Comparison of ENCODE assay signal across 25 cellular contexts in the genomic region with DNA sequence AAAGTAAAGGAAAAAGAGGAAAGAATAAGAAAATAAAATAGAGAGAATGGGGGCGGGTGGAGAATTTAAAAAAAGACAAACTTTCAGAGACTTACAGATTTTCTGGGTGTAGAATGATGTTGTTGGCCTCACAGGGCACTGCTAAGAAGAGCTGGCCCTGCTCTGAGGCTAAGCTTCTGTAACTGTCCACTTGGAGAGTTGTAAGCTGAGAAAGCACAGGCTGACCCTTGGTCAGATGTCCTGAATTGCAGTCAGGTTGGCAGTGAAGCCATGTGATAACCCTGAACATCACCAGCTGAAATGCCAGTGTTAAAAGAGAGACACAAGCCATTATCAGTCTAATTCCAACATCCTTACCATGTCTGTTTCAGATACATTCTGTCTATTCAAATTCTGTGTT.
"Had no signal": no experiment of that assay in that cellular context is flagged by ENCODE, and none has a peak within 500 bp of the region (broad histone marks: within the 10 kb centered on the region; RNA-seq: fewer than 3 reads in every experiment).

No MANE protein-coding gene starts in this region.

- H3K9me3 ChIP-seq: colonic mucosa, esophagus muscularis mucosa, gastroesophageal sphincter, heart left ventricle, prostate gland, right atrium auricular region, sigmoid colon, testis, tibial artery had no signal

- H3K27ac Mint-ChIP-seq: dendritic cell treated with granulocyte-macrophage colony-stimulating factor and Interleukin-4, amounts not matched to agents 40 ng/mL and 50 ng/mL, for 4 days; memory B cell; natural killer cell treated with Interleukin-12 subunit alpha and Interleukin-12 subunit beta and Interleukin-15 and Interleukin-18, amount 100 ng/mL, for 72 hours; neural progenitor cell; stimulated activated effector memory CD8-positive, alpha-beta T cell treated with anti-CD3 and anti-CD28 coated beads, Interleukin-12 subunit alpha, Interleukin-12 subunit beta, amount 100 ng/mL, for 72 hours; type B pancreatic cell had no signal

- H3K36me3 ChIP-seq: colonic mucosa, esophagus muscularis mucosa, gastroesophageal sphincter, heart left ventricle, neural progenitor cell, prostate gland, right atrium auricular region, sigmoid colon, tibial artery had no signal

- ATAC-seq: foreskin keratinocyte; gastroesophageal sphincter; heart left ventricle; natural killer cell treated with Interleukin-12 subunit alpha and Interleukin-12 subunit beta and Interleukin-15 and Interleukin-18, amount 100 ng/mL, for 72 hours; stimulated activated effector memory CD8-positive, alpha-beta T cell treated with anti-CD3 and anti-CD28 coated beads, Interleukin-12 subunit alpha, Interleukin-12 subunit beta, amount 100 ng/mL, for 72 hours; stimulated activated naive CD8-positive, alpha-beta T cell treated with anti-CD3 and anti-CD28 coated beads, Interleukin-15, Interleukin-2, amounts not matched to agents 100 U/mL and 50 U/mL, for 24 hours had no signal

- DNase-seq: colonic mucosa; effector CD8-positive, alpha-beta T cell; foreskin keratinocyte; heart left ventricle; kidney; naive B cell; sigmoid colon; stimulated activated CD4-positive, alpha-beta T cell treated with anti-CD3 and anti-CD28 coated beads, Interleukin-2, amount 100 ng/mL, for 24 hours; stimulated activated CD4-positive, alpha-beta T cell treated with anti-CD3 and anti-CD28 coated beads, Interleukin-4, amount 100 ng/mL, for 24 hours; stimulated activated naive CD8-positive, alpha-beta T cell treated with anti-CD3 and anti-CD28 coated beads, Interleukin-15, Interleukin-2, amounts not matched to agents 100 U/mL and 50 U/mL, for 24 hours; substantia nigra; testis; tibial artery had no signal

- H3K27me3 ChIP-seq: colonic mucosa, esophagus muscularis mucosa, foreskin keratinocyte, gastroesophageal sphincter, hepatocyte, neural progenitor cell, right atrium auricular region, sigmoid colon, testis, tibial artery had no signal

- H3K4me1 ChIP-seq: colonic mucosa, esophagus muscularis mucosa, foreskin keratinocyte, gastroesophageal sphincter, heart left ventricle, neural progenitor cell, prostate gland, right atrium auricular region, testis, tibial artery had no signal

- H3K4me3 Mint-ChIP-seq: dendritic cell treated with granulocyte-macrophage colony-stimulating factor and Interleukin-4, amounts not matched to agents 40 ng/mL and 50 ng/mL, for 4 days; memory B cell; naive B cell; natural killer cell treated with Interleukin-12 subunit alpha and Interleukin-12 subunit beta and Interleukin-15 and Interleukin-18, amount 100 ng/mL, for 72 hours; neural progenitor cell; stimulated activated effector memory CD8-positive, alpha-beta T cell treated with anti-CD3 and anti-CD28 coated beads, Interleukin-12 subunit alpha, Interleukin-12 subunit beta, amount 100 ng/mL, for 72 hours; type B pancreatic cell had no signal

- H3K4me1 Mint-ChIP-seq: neural progenitor cell; stimulated activated effector memory CD8-positive, alpha-beta T cell treated with anti-CD3 and anti-CD28 coated beads, Interleukin-12 subunit alpha, Interleukin-12 subunit beta, amount 100 ng/mL, for 72 hours had no signal

- H3K4me2 ChIP-seq: neural progenitor cell had no signal

- H3K79me2 ChIP-seq: hepatocyte had no signal

- H3K9me3 Mint-ChIP-seq: neural progenitor cell, type B pancreatic cell had no signal

- H2AFZ ChIP-seq: neural progenitor cell had no signal

- H3K36me3 Mint-ChIP-seq: memory B cell; naive B cell; natural killer cell treated with Interleukin-12 subunit alpha and Interleukin-12 subunit beta and Interleukin-15 and Interleukin-18, amount 100 ng/mL, for 72 hours; neural progenitor cell; stimulated activated effector memory CD8-positive, alpha-beta T cell treated with anti-CD3 and anti-CD28 coated beads, Interleukin-12 subunit alpha, Interleukin-12 subunit beta, amount 100 ng/mL, for 72 hours; type B pancreatic cell had no signal

- H3K27ac ChIP-seq: colonic mucosa, esophagus muscularis mucosa, foreskin keratinocyte, gastroesophageal sphincter, heart left ventricle, hepatocyte, neural progenitor cell, prostate gland, right atrium auricular region, sigmoid colon, testis, tibial artery had no signal

- H3K27me3 Mint-ChIP-seq: dendritic cell treated with granulocyte-macrophage colony-stimulating factor and Interleukin-4, amounts not matched to agents 40 ng/mL and 50 ng/mL, for 4 days; memory B cell; naive B cell had no signal

- H3K4me3 ChIP-seq: colonic mucosa, esophagus muscularis mucosa, gastroesophageal sphincter, heart left ventricle, hepatocyte, lung, neural progenitor cell, prostate gland, right atrium auricular region, testis, tibial artery had no signal

- H3K9ac ChIP-seq: neural progenitor cell had no signal
